27 cellular contexts compared by ENCODE assay signal in genomic region chr14:64689292-64689691, GRCh38. TPM values are rescaled to one million over a fixed set of nuclear protein-coding genes. Genes with fewer than 3 reads are reported as not detected.
A peak's percentile ranks its signal among the peaks of the same experiment; 100 is the strongest.
DNase-seq lines count a peak whose midpoint lies in the region; ATAC-seq lines count a peak whose summit lies in the region.
"Had no signal": no experiment of that assay in that cellular context is flagged by ENCODE, and none has a peak within 500 bp of the region (broad histone marks: within the 10 kb centered on the region; RNA-seq: fewer than 3 reads in every experiment).

No MANE protein-coding gene starts in this region.

- no peak overlapping the region for H3K27ac ChIP-seq in CD8-positive, alpha-beta memory T cell (ENCODE audit: low read depth, low read length)
- H3K27ac ChIP-seq in mucosa of rectum (ENCODE audit: low read depth in 2 of 2, low read length in 2 of 2), result peak overlapping the region; percentile 58 to 60
- H3K27ac ChIP-seq: GM23248, HL-60 had no signal

- POLR2A ChIA-PET in CD8-positive, alpha-beta memory T cell (lab: Charles Lee), result interaction anchor here (0.6 kb wide), 1 partner anchor 248 kb away, joined by 3 read pairs; no protein-coding TSS in a partner anchor

- CTCF ChIA-PET in CD8-positive, alpha-beta memory T cell (lab: Charles Lee), result interaction anchor here (0.8 to 1.2 kb wide), 4 partner anchors 10 to 72 kb away, joined by 3 read pairs; no protein-coding TSS in a partner anchor

- H3K4me3 ChIP-seq in CD8-positive, alpha-beta memory T cell (ENCODE audit: low read length), result no peak overlapping the region
- H3K4me3 ChIP-seq in mucosa of rectum (ENCODE audit: low read length in 2 of 2), result no peak overlapping the region
- H3K4me3 ChIP-seq: GM12878, GM23248, HAP-1 had no signal

- no peak for ATAC-seq in T-helper 17 cell
- no peak for ATAC-seq in GM19397 (IDR thresholded peaks at IDR 0.05; ENCODE audit: unreplicated experiment)
- ATAC-seq: GM12878 had no signal

- H3K36me3 Mint-ChIP-seq in T-helper 2 cell treated with Interferon-gamma antibody and Interleukin-4, amounts not matched to agents 5 μg/mL and 100 μg/mL, for 36 hours (ENCODE audit: low read depth), result no peaks in the 10 kb centered on the region
- H3K36me3 Mint-ChIP-seq in CD8-positive, alpha-beta memory T cell, result no peaks in the 10 kb centered on the region
- H3K36me3 Mint-ChIP-seq in T-helper 17 cell (ENCODE audit: low read depth), result no peaks in the 10 kb centered on the region
- H3K36me3 Mint-ChIP-seq: IgD-negative memory B cell had no signal

- H3K27ac Mint-ChIP-seq in T-helper 2 cell treated with Interferon-gamma antibody and Interleukin-4, amounts not matched to agents 5 μg/mL and 100 μg/mL, for 36 hours, result no peak overlapping the region
- peak overlapping the region in 4 of 8 donors; percentile 3 to 86 (median 63) for H3K27ac Mint-ChIP-seq in CD8-positive, alpha-beta memory T cell
- peak overlapping the region; percentile 91 for H3K27ac Mint-ChIP-seq in T-helper 17 cell
- H3K27ac Mint-ChIP-seq: CD14-positive monocyte, IgD-negative memory B cell had no signal

- H3K9me3 ChIP-seq in CD8-positive, alpha-beta memory T cell (ENCODE audit: low read length), result no peaks in the 10 kb centered on the region
- H3K9me3 ChIP-seq in T-helper 17 cell (ENCODE audit: control insufficient read depth, low read length, poor library complexity, severe bottlenecking) (no peaks in the 10 kb centered on the region), mucosa of rectum (ENCODE audit: control insufficient read depth in 2 of 2, low read length in 2 of 2) (no peaks in the 10 kb centered on the region)
- H3K9me3 ChIP-seq: Caco-2, HAP-1 had no signal

- no peaks in the 10 kb centered on the region for H3K36me3 ChIP-seq in CD8-positive, alpha-beta memory T cell (ENCODE audit: insufficient read depth, low read length)
- H3K36me3 ChIP-seq in mucosa of rectum (ENCODE audit: control insufficient read depth in 2 of 2, insufficient read depth in 2 of 2, low read length in 2 of 2), result no peaks in the 10 kb centered on the region
- H3K36me3 ChIP-seq: HAP-1 had no signal

- no peak overlapping the region for H3K9ac ChIP-seq in mucosa of rectum (ENCODE audit: low read depth in 1 of 2, low read length in 2 of 2)
- H3K9ac ChIP-seq: GM23248 had no signal

- peak overlapping the region; percentile 35 for H3K4me3 Mint-ChIP-seq in T-helper 2 cell treated with Interferon-gamma antibody and Interleukin-4, amounts not matched to agents 5 μg/mL and 100 μg/mL, for 36 hours
- peak overlapping the region in 4 of 7 donors; percentile 18 to 64 (median 44) for H3K4me3 Mint-ChIP-seq in CD8-positive, alpha-beta memory T cell
- H3K4me3 Mint-ChIP-seq in T-helper 17 cell, result peak overlapping the region; percentile 50
- H3K4me3 Mint-ChIP-seq: IgD-negative memory B cell had no signal

- DNase-seq in T-helper 2 cell treated with Interferon-gamma antibody and Interleukin-4, amounts not matched to agents 5 μg/mL and 100 μg/mL, for 36 hours (ENCODE audit: low spot score), result no peak
- DNase-seq in T-helper 2 cell (no peak), T-helper 17 cell (no peak), RKO (ENCODE audit: low spot score) (no peak)
- no peak for DNase-seq in CD8-positive, alpha-beta memory T cell
- no peak for DNase-seq in activated CD4-positive, alpha-beta T cell treated with anti-CD3 and anti-CD28 coated beads, Interleukin-2, amount 50 U/mL, for 4 hours
- DNase-seq: 8988T; Caco-2; DMS153; EL; GM23248; Kasumi-1; MM.1S; NCI-H1092; NCI-H1436 treated with DMSO at 0.1 percent for 48 hours; NCI-H2029 treated with DMSO at 0.1 percent for 48 hours; NCI-H2171; NCI-H748 treated with DMSO at 0.1 percent for 48 hours; NK-92 treated with Interleukin-12 subunit alpha and Interleukin-12 subunit beta, amount 100 ng/mL, for 24 hours; SHP77 treated with DMSO at 0.1 percent for 48 hours had no signal

- peaks cover 12% of the 10 kb centered on the region for H3K4me1 ChIP-seq in CD8-positive, alpha-beta memory T cell (ENCODE audit: insufficient read depth, low read length)
- H3K4me1 ChIP-seq in mucosa of rectum (ENCODE audit: control insufficient read depth in 2 of 2, insufficient read depth in 2 of 2, low read length in 2 of 2), result peaks cover 18 to 29% of the 10 kb centered on the region in 2 donors
- H3K4me1 ChIP-seq: HAP-1 had no signal

- H3K27me3 Mint-ChIP-seq in T-helper 2 cell treated with Interferon-gamma antibody and Interleukin-4, amounts not matched to agents 5 μg/mL and 100 μg/mL, for 36 hours (ENCODE audit: low read depth), result peaks cover 27% of the 10 kb centered on the region
- peaks cover 0 to 2% of the 10 kb centered on the region in 2 donors for H3K27me3 Mint-ChIP-seq in CD8-positive, alpha-beta memory T cell
- no peaks in the 10 kb centered on the region for H3K27me3 Mint-ChIP-seq in T-helper 17 cell

- H3K27me3 ChIP-seq in CD8-positive, alpha-beta memory T cell (ENCODE audit: insufficient read depth, low read length, poor library complexity, severe bottlenecking), result no peaks in the 10 kb centered on the region
- no peaks in the 10 kb centered on the region for H3K27me3 ChIP-seq in mucosa of rectum (ENCODE audit: control insufficient read depth in 2 of 2, insufficient read depth in 2 of 2, low read length in 2 of 2)

- H3K9me3 Mint-ChIP-seq in T-helper 2 cell treated with Interferon-gamma antibody and Interleukin-4, amounts not matched to agents 5 μg/mL and 100 μg/mL, for 36 hours, result no peaks in the 10 kb centered on the region
- no peaks in the 10 kb centered on the region for H3K9me3 Mint-ChIP-seq in CD8-positive, alpha-beta memory T cell
- H3K9me3 Mint-ChIP-seq: IgD-negative memory B cell had no signal

- peaks cover 25% of the 10 kb centered on the region for H3K4me1 Mint-ChIP-seq in T-helper 2 cell treated with Interferon-gamma antibody and Interleukin-4, amounts not matched to agents 5 μg/mL and 100 μg/mL, for 36 hours (ENCODE audit: low read depth)
- peaks cover 20 to 31% (median 24%) of the 10 kb centered on the region in 3 donors for H3K4me1 Mint-ChIP-seq in CD8-positive, alpha-beta memory T cell
- peaks cover 40% of the 10 kb centered on the region for H3K4me1 Mint-ChIP-seq in T-helper 17 cell
- H3K4me1 Mint-ChIP-seq: IgD-negative memory B cell had no signal

RNA-seq across cellular contexts. Expression of gene PLEKHG3, which starts 14.9 kb away (rescaled TPM):
- 1 to 10 TPM; 4.9 to 5.0 TPM for total RNA-seq in CD8-positive, alpha-beta memory T cell
- 61.1 TPM for polyA plus RNA-seq in CD8-positive, alpha-beta memory T cell
- total RNA-seq in T-helper 17 cell, result 10 to 100 TPM; 61.4 to 65.5 TPM

Comparison
In these comparisons a context has a peak if more than half of its experiments do, and no peak if none do; other contexts are left out.
1. RNA of gene PLEKHG3, which starts 14.9 kb away (total RNA-seq): 61.4 to 65.5 TPM in T-helper 17 cell; 4.9 to 5.0 TPM in CD8-positive, alpha-beta memory T cell; every median in the first group is over 10 times any median in the second.
2. Peak in every context shown above with its lines, with median percentiles within 50 percentile points of each other: H3K4me3 Mint-ChIP-seq.